12 cellular contexts compared by ENCODE assay signal in genomic region chr17:58315750-58316149, GRCh38. TPM values are rescaled to one million over a fixed set of nuclear protein-coding genes. Genes with fewer than 3 reads are reported as not detected.
"Had no signal": no experiment of that assay in that cellular context is flagged by ENCODE, and none has a peak within 500 bp of the region (broad histone marks: within the 10 kb centered on the region; RNA-seq: fewer than 3 reads in every experiment).

No MANE protein-coding gene starts in this region.

- DNase-seq: brain microvascular endothelial cell, dermis blood vessel endothelial cell, erythroblast, mesendoderm had no signal

- H3K9me3 Mint-ChIP-seq: activated naive CD4-positive, alpha-beta T cell treated with anti-CD3 and anti-CD28 coated beads, Interleukin-2, amount 50 U/mL, for 24 hours; endodermal cell; neural crest cell; stimulated activated memory B cell treated with anti-CD40 and anti-IgM and Interleukin-4, amounts not matched to agents 10 μg/mL and 1 μg/mL and 100 μg/mL, for 72 hours; WTC11 had no signal

- H3K4me1 Mint-ChIP-seq: endodermal cell had no signal

- H3K27ac ChIP-seq: brain microvascular endothelial cell, hepatocyte, SK-N-MC, skin epidermis had no signal

- H3K4me3 Mint-ChIP-seq: activated naive CD4-positive, alpha-beta T cell treated with anti-CD3 and anti-CD28 coated beads, Interleukin-2, amount 50 U/mL, for 24 hours; endodermal cell; neural crest cell; stimulated activated memory B cell treated with anti-CD40 and anti-IgM and Interleukin-4, amounts not matched to agents 10 μg/mL and 1 μg/mL and 100 μg/mL, for 72 hours; WTC11 had no signal

- ATAC-seq: stimulated activated memory B cell treated with anti-CD40 and anti-IgM and Interleukin-4, amounts not matched to agents 10 μg/mL and 1 μg/mL and 100 μg/mL, for 72 hours; WTC11 had no signal

- H3K36me3 ChIP-seq: brain microvascular endothelial cell had no signal

- H3K36me3 Mint-ChIP-seq: activated naive CD4-positive, alpha-beta T cell treated with anti-CD3 and anti-CD28 coated beads, Interleukin-2, amount 50 U/mL, for 24 hours; stimulated activated memory B cell treated with anti-CD40 and anti-IgM and Interleukin-4, amounts not matched to agents 10 μg/mL and 1 μg/mL and 100 μg/mL, for 72 hours; WTC11 had no signal

- H3K27ac Mint-ChIP-seq: activated naive CD4-positive, alpha-beta T cell treated with anti-CD3 and anti-CD28 coated beads, Interleukin-2, amount 50 U/mL, for 24 hours; endodermal cell; WTC11 had no signal

- H3K27me3 Mint-ChIP-seq: activated naive CD4-positive, alpha-beta T cell treated with anti-CD3 and anti-CD28 coated beads, Interleukin-2, amount 50 U/mL, for 24 hours; stimulated activated memory B cell treated with anti-CD40 and anti-IgM and Interleukin-4, amounts not matched to agents 10 μg/mL and 1 μg/mL and 100 μg/mL, for 72 hours had no signal

- H3K4me3 ChIP-seq: hepatocyte, SK-N-MC, skin epidermis had no signal

RNA-seq across cellular contexts. Expression of gene MPO, which starts 35.0 kb away (rescaled TPM):
- total RNA-seq: dermis blood vessel endothelial cell, endodermal cell, neural crest cell, WTC11 had no signal
